ENCODE assay signal across 17 cellular contexts in the genomic region with DNA sequence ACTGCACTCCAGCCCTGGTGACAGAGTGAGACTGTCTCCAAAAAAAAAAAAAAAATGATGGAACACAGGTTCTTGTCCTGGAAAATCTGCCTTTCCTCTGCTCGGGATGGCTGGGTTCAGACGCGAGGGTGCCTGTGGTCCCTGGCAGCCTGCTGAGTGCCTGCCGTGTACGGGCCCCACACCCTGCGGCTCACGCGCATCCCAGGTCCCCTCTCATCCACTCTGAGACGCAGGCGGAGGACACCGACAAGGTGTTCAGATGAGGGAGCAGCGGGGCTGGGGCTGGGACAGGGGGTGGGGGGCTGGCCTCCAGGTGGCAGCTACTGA. TPM values are rescaled to one million over a fixed set of nuclear protein-coding genes. Genes with fewer than 3 reads are reported as not detected.
DNase-seq lines count a peak whose midpoint lies in the region; ATAC-seq, FAIRE-seq and TF ChIP-seq lines count a peak whose summit lies in the region.
"Had no signal": no experiment of that assay in that cellular context is flagged by ENCODE, and none has a peak within 500 bp of the region (broad histone marks: within the 10 kb centered on the region; RNA-seq: fewer than 3 reads in every experiment).

No MANE protein-coding gene starts in this region.

- FAIRE-seq in H1 (lab: Jason Lieb, UNC): no peak
- FAIRE-seq: A549 had no signal

- intact Hi-C loops in Caco-2 (cut with micrococcal nuclease; ENCODE audit: unreplicated experiment) (no loop called here), Panc1 (cut with micrococcal nuclease; ENCODE audit: unreplicated experiment) (no loop called here)

- peak overlapping the region; percentile 60; the same call in 1 of the 2 replicates for H3K18ac ChIP-seq in H1 (ENCODE audit: extremely low read depth, low read length)
- H3K18ac ChIP-seq in neuronal stem cell (ENCODE audit: low read length): peak overlapping the region; percentile 88

- H4K8ac ChIP-seq in H1 (ENCODE audit: extremely low read depth, insufficient read depth, low read length): peak overlapping the region; percentile 36; the same call in 1 of the 2 replicates
- H4K8ac ChIP-seq in neuronal stem cell (ENCODE audit: low read depth, low read length): no peak overlapping the region

- no peaks in the 10 kb centered on the region for H3K27me3 Mint-ChIP-seq in Caco-2 (ENCODE audit: insufficient read depth, unreplicated experiment)

- H4K91ac ChIP-seq in H1 (replicated peaks; ENCODE audit: insufficient read length, low read length): no peak overlapping the region
- H4K91ac ChIP-seq in neuronal stem cell (ENCODE audit: low read depth, low read length, poor library complexity): no peak overlapping the region

- no peaks in the 10 kb centered on the region for H4K20me1 ChIP-seq in H1 (replicated peaks in 1 of 2; ENCODE audit: control insufficient read depth in 1 of 2, insufficient read depth in 2 of 2, low read length in 2 of 2)

- no peak overlapping the region for H3K4me3 Mint-ChIP-seq in Caco-2 (ENCODE audit: unreplicated experiment)
- H3K4me3 Mint-ChIP-seq: CD4-positive, alpha-beta T cell had no signal

- H3K9me3 ChIP-seq in Caco-2 (no peaks in the 10 kb centered on the region), Panc1 (ENCODE audit: control insufficient read depth, insufficient read depth, low read depth, low read length) (no peaks in the 10 kb centered on the region), H1 (ENCODE audit: insufficient read depth in 2 of 2, low read depth in 1 of 2, low read length in 1 of 2) (peaks cover 0 to 3% of the 10 kb centered on the region in 2 experiments; a peak in 1 of 4 replicates), neuronal stem cell (replicated peaks in 1 of 2; ENCODE audit: control insufficient read depth in 2 of 2, insufficient read depth in 1 of 2, low read depth in 1 of 2, low read length in 2 of 2) (peaks cover 0 to 3% of the 10 kb centered on the region in 2 donors)
- H3K9me3 ChIP-seq: A549 had no signal

- H2BK15ac ChIP-seq in H1 (ENCODE audit: low read length) (no peak overlapping the region), neuronal stem cell (ENCODE audit: low read length) (peak overlapping the region; percentile 99)

- H3K4me1 ChIP-seq in Caco-2 (peaks cover 44% of the 10 kb centered on the region), Panc1 (ENCODE audit: control insufficient read depth, insufficient read depth, low read length) (peaks cover 48% of the 10 kb centered on the region), H1 (replicated peaks in 1 of 4; ENCODE audit: control insufficient read depth in 3 of 4, insufficient read depth in 4 of 4, low read length in 3 of 4) (peaks cover 0 to 40% (median 29%) of the 10 kb centered on the region in 4 experiments; a peak in 6 of 7 replicates), neuronal stem cell (ENCODE audit: control insufficient read depth in 2 of 2, insufficient read depth in 1 of 2, low read depth in 1 of 2, low read length in 2 of 2) (peaks cover 23 to 42% of the 10 kb centered on the region in 2 donors)

- TF ChIP-seq EP300 in H1 (IDR thresholded peaks at IDR 0.05; ENCODE audit: borderline replicate concordance in 1 of 2, low read depth in 2 of 2, low read length in 2 of 2): no peak

- POLR2A ChIA-PET in Caco-2 (lab: Charles Lee): no interaction called here
- POLR2A ChIA-PET in Panc1 (lab: Charles Lee): no interaction called here
- POLR2A ChIA-PET in H1 (lab: Charles Lee; ENCODE audit: partially characterized antibody): interaction anchor here (1.8 to 22.9 kb wide), 5 partner anchors 7 to 25 kb away, joined by 8 to 515 read pairs (median 13); a partner anchor contains a TSS

- peak overlapping the region; percentile 55 for H3K27ac Mint-ChIP-seq in Caco-2 (ENCODE audit: unreplicated experiment)
- H3K27ac Mint-ChIP-seq: CD4-positive, alpha-beta T cell had no signal

- no peaks in the 10 kb centered on the region for H3K9me3 Mint-ChIP-seq in Caco-2 (ENCODE audit: unreplicated experiment)
- H3K9me3 Mint-ChIP-seq: CD4-positive, alpha-beta T cell had no signal

- no peak overlapping the region for H2AFZ ChIP-seq in H1 (ENCODE audit: low read length)
- H2AFZ ChIP-seq in neuronal stem cell (ENCODE audit: low read length): no peak overlapping the region

- H2BK12ac ChIP-seq in H1 (ENCODE audit: low read depth, low read length) (peak overlapping the region; percentile 75; the same call in 1 of the 2 replicates), neuronal stem cell (ENCODE audit: low read length) (no peak overlapping the region)

- TF ChIP-seq CTCF in Caco-2 (IDR thresholded peaks at IDR 0.05; ENCODE audit: insufficient read depth in 1 of 2, low read depth in 1 of 2, low read length in 1 of 2, severe bottlenecking in 1 of 2, unreplicated experiment in 1 of 2) (no peak), Panc1 (IDR thresholded peaks at IDR 0.05) (no peak), H1 (IDR thresholded peaks at IDR 0.05; ENCODE audit: control extremely low read depth in 1 of 3, insufficient read depth in 1 of 3, low read depth in 1 of 3, low read length in 3 of 3) (no peak)

- H3K56ac ChIP-seq in H1 (replicated peaks; ENCODE audit: insufficient read length, low read depth, low read length): no peak overlapping the region

- DNase-seq in Caco-2 (no peak), Panc1 (ENCODE audit: low read depth, low spot score) (no peak), H1 (ENCODE audit: low read depth in 1 of 2, low spot score in 2 of 2) (no peak), neuronal stem cell (ENCODE audit: low spot score) (no peak), activated T-cell treated with anti-CD3 and anti-CD28 coated beads for 4 hours (no peak), NCI-H2227 (lab: John Stamatoyannopoulos, UW; ENCODE audit: unreplicated experiment) (no peak), NCI-H69 (lab: John Stamatoyannopoulos, UW) (no peak), NCI-H2171 treated with DMSO at 0.1 percent for 48 hours (lab: John Stamatoyannopoulos, UW) (no peak)
- DNase-seq: CD4-positive, alpha-beta T cell; GF-D8; Kasumi-1; NCI-H187 treated with DMSO at 0.1 percent for 48 hours; NCI-H226; NCI-H526 treated with DMSO at 0.1 percent for 48 hours; SHP77 had no signal

- H3K4ac ChIP-seq in H1 (replicated peaks; ENCODE audit: insufficient read length, low read depth, low read length) (no peak overlapping the region), neuronal stem cell (ENCODE audit: low read length) (no peak overlapping the region)

- peaks cover 6% of the 10 kb centered on the region; the same call in 1 of the 2 replicates for H3K23me2 ChIP-seq in H1 (ENCODE audit: low read depth, low read length)

- TF ChIP-seq POLR2A in H1 (IDR thresholded peaks at IDR 0.05; ENCODE audit: control extremely low read depth in 1 of 2, low read depth in 2 of 2, low read length in 2 of 2): no peak

- CTCF ChIA-PET in Caco-2 (lab: Charles Lee): no interaction called here
- CTCF ChIA-PET in Panc1 (lab: Charles Lee): interaction anchor here (0.9 kb wide), 1 partner anchor 37 kb away, joined by 3 read pairs; no protein-coding TSS in a partner anchor
- CTCF ChIA-PET in H1 (lab: Charles Lee; ENCODE audit: partially characterized antibody): interaction anchor here (1.3 to 3.4 kb wide), 4 partner anchors 16 to 79 kb away, joined by 3 to 14 read pairs (median 4); no protein-coding TSS in a partner anchor

- WGBS in H1 (ENCODE audit: extremely low coverage in 1 of 2, insufficient coverage in 1 of 2, insufficient read length in 1 of 2, insufficient replicate concordance in 2 of 2, low coverage in 1 of 2, low lambda C conversion rate in 2 of 2, missing lambda C conversion rate in 1 of 2), 2 experiments: 65% methylated on average over 12 of the region's 12 CpGs; no CpG with 5 or more reads in 1 of the 2 experiments
- no CpG with 5 or more reads among the region's 12 CpGs for WGBS in neuronal stem cell (ENCODE audit: extremely low coverage in 2 of 2, insufficient read length in 2 of 2, insufficient replicate concordance in 1 of 2), 2 donors

- H3K36me3 ChIP-seq in Caco-2 (ENCODE audit: control insufficient read depth, insufficient read depth, low read length) (no peaks in the 10 kb centered on the region), Panc1 (ENCODE audit: control insufficient read depth, insufficient read depth, low read length) (no peaks in the 10 kb centered on the region), H1 (ENCODE audit: control insufficient read depth in 2 of 4, insufficient read depth in 4 of 4, low read length in 3 of 4) (no peaks in the 10 kb centered on the region; a peak in 1 of 8 replicates), neuronal stem cell (replicated peaks in 1 of 2; ENCODE audit: control insufficient read depth in 2 of 2, insufficient read depth in 2 of 2, low read length in 2 of 2) (no peaks in the 10 kb centered on the region)

- H3K27ac ChIP-seq in Panc1 (ENCODE audit: low read length): no peak overlapping the region; the same call in 1 of the 2 replicates
- no peak overlapping the region for H3K27ac ChIP-seq in H1 (ENCODE audit: low read depth, low read length)
- H3K27ac ChIP-seq in neuronal stem cell (replicated peaks; ENCODE audit: low read length): no peak overlapping the region

- ATAC-seq in Panc1: peak; percentile 0; the same call in 1 of the 2 replicates

- H2AK5ac ChIP-seq in H1 (ENCODE audit: low read depth, low read length) (peak overlapping the region; percentile 7; the same call in 1 of the 2 replicates), neuronal stem cell (ENCODE audit: low read depth, low read length) (peak overlapping the region; percentile 100)

- H3K9ac ChIP-seq in H1 (replicated peaks in 1 of 4; ENCODE audit: extremely low read depth in 1 of 4, low read depth in 3 of 4, low read length in 3 of 4) (no peak overlapping the region), neuronal stem cell (ENCODE audit: low read depth, low read length, poor library complexity) (no peak overlapping the region)

- no peak overlapping the region for H4K5ac ChIP-seq in H1 (ENCODE audit: insufficient read length, low read depth, low read length)

- no peak overlapping the region for H3K14ac ChIP-seq in H1 (ENCODE audit: insufficient read length)
- H3K14ac ChIP-seq in neuronal stem cell (ENCODE audit: low read length): no peak overlapping the region

- in situ Hi-C loops in Panc1 (cut with HindIII; ENCODE audit: low pct_unique_long_range_greater_than_20kb, low sequenced_read_pairs): no loop called here

- BruUV-seq in Caco-2 (replicated peaks; lab: Mats Ljungman, UMichigan): no TSS peak
- BruUV-seq in Panc1 (replicated peaks; lab: Mats Ljungman, UMichigan): no TSS peak

- H3K79me2 ChIP-seq in H1 (ENCODE audit: control insufficient read depth in 1 of 2, insufficient read depth in 2 of 2, low read length in 2 of 2): no peaks in the 10 kb centered on the region

- TF ChIP-seq RAD21 in H1 (IDR thresholded peaks at IDR 0.05 in 1 of 2, conservative IDR thresholded peaks at IDR 0.05 in 1 of 2; ENCODE audit: low read depth in 2 of 2, low read length in 2 of 2): no peak

- H3K27me3 ChIP-seq in Caco-2 (replicated peaks; ENCODE audit: control insufficient read depth, insufficient read depth, low read length): no peaks in the 10 kb centered on the region
- no peaks in the 10 kb centered on the region for H3K27me3 ChIP-seq in Panc1 (ENCODE audit: control insufficient read depth, insufficient read depth, low read length)
- H3K27me3 ChIP-seq in H1 (replicated peaks in 1 of 4; ENCODE audit: control insufficient read depth in 3 of 4, extremely low read depth in 1 of 4, insufficient read depth in 3 of 4, low read length in 3 of 4): no peaks in the 10 kb centered on the region; a peak in 1 of 7 replicates
- no peaks in the 10 kb centered on the region for H3K27me3 ChIP-seq in neuronal stem cell (ENCODE audit: control insufficient read depth in 3 of 3, insufficient read depth in 3 of 3, low read depth in 1 of 3, low read length in 3 of 3)

- H2BK120ac ChIP-seq in H1 (replicated peaks; ENCODE audit: low read depth, low read length) (peak overlapping the region; percentile 87), neuronal stem cell (ENCODE audit: low read depth, low read length) (peak overlapping the region; percentile 100)

- H3K36me3 Mint-ChIP-seq in Caco-2 (ENCODE audit: insufficient read depth, unreplicated experiment): no peaks in the 10 kb centered on the region

- H3K79me1 ChIP-seq in H1 (ENCODE audit: low read depth, low read length) (no peaks in the 10 kb centered on the region), neuronal stem cell (ENCODE audit: low read depth, low read length) (peaks cover 2% of the 10 kb centered on the region)

- H3K4me3 ChIP-seq in Caco-2 (ENCODE audit: low read depth, low read length): no peak overlapping the region
- H3K4me3 ChIP-seq in Panc1 (ENCODE audit: low read depth in 2 of 2, low read length in 2 of 2): no peak overlapping the region
- H3K4me3 ChIP-seq in H1 (ENCODE audit: extremely low read depth in 1 of 4, insufficient read depth in 2 of 4, low read depth in 3 of 4, low read length in 4 of 4): no peak overlapping the region
- no peak overlapping the region for H3K4me3 ChIP-seq in neuronal stem cell (ENCODE audit: low read length in 2 of 2)
- H3K4me3 ChIP-seq: A549 had no signal

- H2BK5ac ChIP-seq in H1 (ENCODE audit: low read depth, low read length) (no peak overlapping the region), neuronal stem cell (ENCODE audit: low read length) (peak overlapping the region; percentile 93)

- H3K4me2 ChIP-seq in H1 (ENCODE audit: insufficient read depth in 1 of 2, low read depth in 2 of 2, low read length in 2 of 2): no peak overlapping the region
- H3K4me2 ChIP-seq in neuronal stem cell (ENCODE audit: insufficient read depth, low read length, poor library complexity, severe bottlenecking): no peak overlapping the region
- H3K4me2 ChIP-seq: A549 had no signal

- H2BK20ac ChIP-seq in H1 (ENCODE audit: low read length): no peak overlapping the region

- H3K23ac ChIP-seq in H1 (ENCODE audit: insufficient read length) (no peak overlapping the region), neuronal stem cell (ENCODE audit: low read depth, low read length, poor library complexity) (peak overlapping the region; percentile 97)

- peaks cover 5% of the 10 kb centered on the region for H3K4me1 Mint-ChIP-seq in Caco-2 (ENCODE audit: low read depth, unreplicated experiment)

RNA-seq across cellular contexts. Expression of a gene that starts 4.3 kb away (rescaled TPM):
- total RNA-seq in Caco-2 (2022) (1.6 and 3.2 TPM in 2 replicates), Panc1 (2021; ENCODE audit: unreplicated experiment) (1.9 TPM)
- 3.7 TPM for polyA plus RNA-seq in Panc1 (2012; ENCODE audit: insufficient read length)
- 1.8 and 2.2 TPM in 2 replicates for total RNA-seq in H1 (2021; fragmentation: NEBNext Ultra II Directional; extraction: Animal tissue kit (Norgen Biotek cat#: 25700))
- 1.7 and 2.0 TPM in 2 replicates for polyA plus RNA-seq in H1 (2011; rRNA removed)
- polyA plus RNA-seq in H1 (2011; cell fraction: cytosol; rRNA removed): 3.2 TPM
- 6.6 TPM for polyA plus RNA-seq in H1 (2011; cell fraction: nucleus; rRNA removed)
- 2.6 to 3.5 TPM (median 3.3 TPM) in 4 replicates for polyA plus RNA-seq in H1 (2012, experiment 1 of 2)
- 3.2 TPM for polyA plus RNA-seq in H1 (2012, experiment 2 of 2)
- polyA plus RNA-seq in H1 (2013, experiment 1 of 2): 1.2 TPM
- 1.3 TPM for polyA plus RNA-seq in H1 (2013, experiment 2 of 2)
- polyA minus RNA-seq in H1 (2011; rRNA and poly(A)+ RNA removed): 0.73 and 0.80 TPM in 2 replicates
- 1.7 TPM for polyA minus RNA-seq in H1 (2011; cell fraction: cytosol; rRNA and poly(A)+ RNA removed)
- polyA minus RNA-seq in H1 (2011; cell fraction: nucleus; rRNA and poly(A)+ RNA removed): 2.2 TPM
- polyA plus RNA-seq in neuronal stem cell (2013, experiment 1 of 2): 2.0 TPM
- 2.0 TPM for polyA plus RNA-seq in neuronal stem cell (2013, experiment 2 of 2)
- total RNA-seq: CD4-positive, alpha-beta T cell; H7 had no signal

RNA-seq across cellular contexts. Expression of a gene that starts 10.1 kb away (rescaled TPM):
- total RNA-seq in Caco-2 (2022) (73.7 and 74.7 TPM in 2 replicates), Panc1 (2021; ENCODE audit: unreplicated experiment) (858 TPM)
- 1,549 TPM for polyA plus RNA-seq in Panc1 (2012; ENCODE audit: insufficient read length)
- total RNA-seq in H1 (2021; fragmentation: NEBNext Ultra II Directional; extraction: Animal tissue kit (Norgen Biotek cat#: 25700)): 36.6 and 42.0 TPM in 2 replicates
- polyA plus RNA-seq in H1 (2011; rRNA removed): 16.0 and 19.5 TPM in 2 replicates
- polyA plus RNA-seq in H1 (2011; cell fraction: cytosol; rRNA removed): 15.8 TPM
- polyA plus RNA-seq in H1 (2011; cell fraction: nucleus; rRNA removed): 26.0 TPM
- polyA plus RNA-seq in H1 (2012, experiment 1 of 2): 15.3 to 20.4 TPM (median 19.1 TPM) in 4 replicates
- polyA plus RNA-seq in H1 (2012, experiment 2 of 2): 11.3 TPM
- 32.5 TPM for polyA plus RNA-seq in H1 (2013, experiment 1 of 2)
- 30.8 TPM for polyA plus RNA-seq in H1 (2013, experiment 2 of 2)
- polyA minus RNA-seq in H1 (2011; rRNA and poly(A)+ RNA removed): 3.7 and 6.6 TPM in 2 replicates
- polyA minus RNA-seq in H1 (2011; cell fraction: cytosol; rRNA and poly(A)+ RNA removed): 13.1 TPM
- 13.6 TPM for polyA minus RNA-seq in H1 (2011; cell fraction: nucleus; rRNA and poly(A)+ RNA removed)
- 5.0 TPM for polyA plus RNA-seq in neuronal stem cell (2013, experiment 1 of 2)
- 4.8 TPM for polyA plus RNA-seq in neuronal stem cell (2013, experiment 2 of 2)
- total RNA-seq: CD4-positive, alpha-beta T cell had no signal

RNA-seq across cellular contexts. Expression of a gene that starts 18.3 kb away (rescaled TPM):
- 109 and 110 TPM in 2 replicates for total RNA-seq in Caco-2 (2022)
- 196 TPM for total RNA-seq in Panc1 (2021; ENCODE audit: unreplicated experiment)
- 252 TPM for polyA plus RNA-seq in Panc1 (2012; ENCODE audit: insufficient read length)
- 126 and 130 TPM in 2 replicates for total RNA-seq in H1 (2021; fragmentation: NEBNext Ultra II Directional; extraction: Animal tissue kit (Norgen Biotek cat#: 25700))
- polyA plus RNA-seq in H1 (2011; rRNA removed): 138 and 151 TPM in 2 replicates
- 155 TPM for polyA plus RNA-seq in H1 (2011; cell fraction: cytosol; rRNA removed)
- polyA plus RNA-seq in H1 (2011; cell fraction: nucleus; rRNA removed): 119 TPM
- polyA plus RNA-seq in H1 (2012, experiment 1 of 2): 199 to 245 TPM (median 224 TPM) in 4 replicates
- polyA plus RNA-seq in H1 (2012, experiment 2 of 2): 282 TPM
- polyA plus RNA-seq in H1 (2013, experiment 1 of 2): 197 TPM
- 188 TPM for polyA plus RNA-seq in H1 (2013, experiment 2 of 2)
- 67.9 and 70.9 TPM in 2 replicates for polyA minus RNA-seq in H1 (2011; rRNA and poly(A)+ RNA removed)
- polyA minus RNA-seq in H1 (2011; cell fraction: cytosol; rRNA and poly(A)+ RNA removed): 82.3 TPM
- polyA minus RNA-seq in H1 (2011; cell fraction: nucleus; rRNA and poly(A)+ RNA removed): 51.4 TPM
- 132 TPM for polyA plus RNA-seq in neuronal stem cell (2013, experiment 1 of 2)
- 135 TPM for polyA plus RNA-seq in neuronal stem cell (2013, experiment 2 of 2)

RNA-seq across cellular contexts. Expression of a gene that starts 24.1 kb away (rescaled TPM):
- total RNA-seq in Caco-2 (2022) (0.84 and 0.95 TPM in 2 replicates), Panc1 (2021; ENCODE audit: unreplicated experiment) (10.6 TPM)
- polyA plus RNA-seq in Panc1 (2012; ENCODE audit: insufficient read length): 8.1 TPM
- total RNA-seq in H1 (2021; fragmentation: NEBNext Ultra II Directional; extraction: Animal tissue kit (Norgen Biotek cat#: 25700)): 1.3 and 2.0 TPM in 2 replicates
- polyA plus RNA-seq in H1 (2011; rRNA removed): 2.7 and 2.8 TPM in 2 replicates
- polyA plus RNA-seq in H1 (2011; cell fraction: cytosol; rRNA removed): 2.3 TPM
- polyA plus RNA-seq in H1 (2011; cell fraction: nucleus; rRNA removed): 10.7 TPM
- 3.1 to 5.1 TPM (median 3.8 TPM) in 4 replicates for polyA plus RNA-seq in H1 (2012, experiment 1 of 2)
- polyA plus RNA-seq in H1 (2012, experiment 2 of 2): 1.9 TPM
- 1.1 TPM for polyA plus RNA-seq in H1 (2013, experiment 1 of 2)
- polyA plus RNA-seq in H1 (2013, experiment 2 of 2): 0.74 TPM
- polyA minus RNA-seq in H1 (2011; rRNA and poly(A)+ RNA removed): 0.57 and 0.88 TPM in 2 replicates
- 0.73 TPM for polyA minus RNA-seq in H1 (2011; cell fraction: cytosol; rRNA and poly(A)+ RNA removed)
- polyA minus RNA-seq in H1 (2011; cell fraction: nucleus; rRNA and poly(A)+ RNA removed): 3.2 TPM
- 0.45 TPM for polyA plus RNA-seq in neuronal stem cell (2013, experiment 1 of 2)
- 0.42 TPM for polyA plus RNA-seq in neuronal stem cell (2013, experiment 2 of 2)
- polyA plus RNA-seq: A549 had no signal

RNA-seq across cellular contexts. Expression of a gene that starts 26.3 kb away (rescaled TPM):
- total RNA-seq in Caco-2 (2022) (145 and 147 TPM in 2 replicates), Panc1 (2021; ENCODE audit: unreplicated experiment) (297 TPM)
- polyA plus RNA-seq in Panc1 (2012; ENCODE audit: insufficient read length): 235 TPM
- 120 TPM in 2 replicates for total RNA-seq in H1 (2021; fragmentation: NEBNext Ultra II Directional; extraction: Animal tissue kit (Norgen Biotek cat#: 25700))
- polyA plus RNA-seq in H1 (2011; rRNA removed): 79.8 and 121 TPM in 2 replicates
- 153 TPM for polyA plus RNA-seq in H1 (2011; cell fraction: cytosol; rRNA removed)
- 606 TPM for polyA plus RNA-seq in H1 (2011; cell fraction: nucleus; rRNA removed)
- 111 to 127 TPM (median 117 TPM) in 4 replicates for polyA plus RNA-seq in H1 (2012, experiment 1 of 2)
- polyA plus RNA-seq in H1 (2012, experiment 2 of 2): 46.7 TPM
- polyA plus RNA-seq in H1 (2013, experiment 1 of 2): 109 TPM
- 91.9 TPM for polyA plus RNA-seq in H1 (2013, experiment 2 of 2)
- 66.3 and 81.1 TPM in 2 replicates for polyA minus RNA-seq in H1 (2011; rRNA and poly(A)+ RNA removed)
- polyA minus RNA-seq in H1 (2011; cell fraction: cytosol; rRNA and poly(A)+ RNA removed): 48.5 TPM
- polyA minus RNA-seq in H1 (2011; cell fraction: nucleus; rRNA and poly(A)+ RNA removed): 142 TPM
- polyA plus RNA-seq in neuronal stem cell (2013, experiment 1 of 2): 91.8 TPM
- polyA plus RNA-seq in neuronal stem cell (2013, experiment 2 of 2): 90.5 TPM

Comparison
In these comparisons a context has a peak if more than half of its experiments do, and no peak if none do; other contexts are left out.
1. RNA of a gene that starts 10.1 kb away (total RNA-seq): 858 TPM in Panc1 (single experiment); 73.7 to 74.7 TPM in Caco-2 and 36.6 to 42.0 TPM in H1; every median in the first group is over 10 times any median in the second.